ENCODE assay signal across 13 cellular contexts in genomic region chr4:122814426-122814825, GRCh38. TPM values are rescaled to one million over a fixed set of nuclear protein-coding genes. Genes with fewer than 3 reads are reported as not detected.
DNase-seq lines count a peak whose midpoint lies in the region; ATAC-seq and TF ChIP-seq lines count a peak whose summit lies in the region.
"Had no signal": no experiment of that assay in that cellular context is flagged by ENCODE, and none has a peak within 500 bp of the region (broad histone marks: within the 10 kb centered on the region; RNA-seq: fewer than 3 reads in every experiment).

No MANE protein-coding gene starts in this region.

- H3K4me3 ChIP-seq in GM12865 (ENCODE audit: low read depth, low read length), result no peak overlapping the region
- no peak overlapping the region for H3K4me3 ChIP-seq in body of pancreas
- H3K4me3 ChIP-seq: transverse colon had no signal

- H3K27me3 Mint-ChIP-seq in glutamatergic neuron (ENCODE audit: unreplicated experiment), result no peaks in the 10 kb centered on the region
- H3K27me3 Mint-ChIP-seq: progenitor cell of endocrine pancreas had no signal

- no peaks in the 10 kb centered on the region for H3K9me3 Mint-ChIP-seq in glutamatergic neuron (ENCODE audit: unreplicated experiment)

- intact Hi-C loops in body of pancreas (cut with DNase I), result no loop called here

- H3K36me3 Mint-ChIP-seq in glutamatergic neuron (ENCODE audit: unreplicated experiment), result peaks cover 4% of the 10 kb centered on the region

- TF ChIP-seq CTCF in GM12865 (IDR thresholded peaks at IDR 0.05; ENCODE audit: insufficient read depth, low read depth, low read length, missing control alignments) (no peak), body of pancreas (IDR thresholded peaks at IDR 0.05) (no peak), glutamatergic neuron (IDR thresholded peaks at IDR 0.05; ENCODE audit: partially characterized antibody, unreplicated experiment) (no peak)

- no peaks in the 10 kb centered on the region for H3K4me1 Mint-ChIP-seq in glutamatergic neuron (ENCODE audit: low read depth, unreplicated experiment)

- TF ChIP-seq POLR2A in body of pancreas (IDR thresholded peaks at IDR 0.05), result no peak

- no peaks in the 10 kb centered on the region for H3K9me3 ChIP-seq in body of pancreas
- H3K9me3 ChIP-seq: transverse colon had no signal

- no peak overlapping the region for H3K27ac ChIP-seq in body of pancreas
- H3K27ac ChIP-seq: transverse colon had no signal

- DNase-seq in GM12865 (ENCODE audit: low read depth), result peak; percentile 54
- DNase-seq in body of pancreas, result no peak
- DNase-seq in NCI-H1105 (lab: John Stamatoyannopoulos, UW), result no peak
- DNase-seq in D341Med (ENCODE audit: low spot score), result no peak
- DNase-seq in glutamatergic neuron, result no peak
- DNase-seq: AML-193, H9, mesendoderm, transverse colon had no signal

- H3K36me3 ChIP-seq in body of pancreas (replicated peaks in 1 of 2; ENCODE audit: insufficient read depth in 1 of 2, low read depth in 2 of 2), result no peaks in the 10 kb centered on the region
- H3K36me3 ChIP-seq: transverse colon had no signal

- no peaks in the 10 kb centered on the region for H3K27me3 ChIP-seq in body of pancreas
- H3K27me3 ChIP-seq: transverse colon had no signal

- no peaks in the 10 kb centered on the region for H3K4me1 ChIP-seq in body of pancreas
- H3K4me1 ChIP-seq: transverse colon had no signal

- no peak overlapping the region for H3K4me3 Mint-ChIP-seq in glutamatergic neuron (ENCODE audit: unreplicated experiment)
- H3K4me3 Mint-ChIP-seq: H9 had no signal

- ATAC-seq in GM19035 (IDR thresholded peaks at IDR 0.05; ENCODE audit: unreplicated experiment) (peak; percentile 97), HG02623 (IDR thresholded peaks at IDR 0.05; ENCODE audit: unreplicated experiment) (peak; percentile 99), HG03378 (IDR thresholded peaks at IDR 0.05; ENCODE audit: unreplicated experiment) (peak; percentile 100), body of pancreas (no peak)

- 56 to 63% methylated on average over 2 of the region's 2 CpGs for WGBS in body of pancreas, 2 donors

- no peak overlapping the region for H3K27ac Mint-ChIP-seq in glutamatergic neuron (ENCODE audit: unreplicated experiment)
- H3K27ac Mint-ChIP-seq: H9, progenitor cell of endocrine pancreas had no signal

RNA-seq across cellular contexts. Expression of gene FGF2, which starts 12.2 kb away (rescaled TPM):
- total RNA-seq in body of pancreas, result 1 to 10 TPM; 1.8 to 2.3 TPM
- 2.9 TPM for total RNA-seq in glutamatergic neuron (ENCODE audit: unreplicated experiment)
